ENCODE assay signal across 1 cellular context in the genomic region with DNA sequence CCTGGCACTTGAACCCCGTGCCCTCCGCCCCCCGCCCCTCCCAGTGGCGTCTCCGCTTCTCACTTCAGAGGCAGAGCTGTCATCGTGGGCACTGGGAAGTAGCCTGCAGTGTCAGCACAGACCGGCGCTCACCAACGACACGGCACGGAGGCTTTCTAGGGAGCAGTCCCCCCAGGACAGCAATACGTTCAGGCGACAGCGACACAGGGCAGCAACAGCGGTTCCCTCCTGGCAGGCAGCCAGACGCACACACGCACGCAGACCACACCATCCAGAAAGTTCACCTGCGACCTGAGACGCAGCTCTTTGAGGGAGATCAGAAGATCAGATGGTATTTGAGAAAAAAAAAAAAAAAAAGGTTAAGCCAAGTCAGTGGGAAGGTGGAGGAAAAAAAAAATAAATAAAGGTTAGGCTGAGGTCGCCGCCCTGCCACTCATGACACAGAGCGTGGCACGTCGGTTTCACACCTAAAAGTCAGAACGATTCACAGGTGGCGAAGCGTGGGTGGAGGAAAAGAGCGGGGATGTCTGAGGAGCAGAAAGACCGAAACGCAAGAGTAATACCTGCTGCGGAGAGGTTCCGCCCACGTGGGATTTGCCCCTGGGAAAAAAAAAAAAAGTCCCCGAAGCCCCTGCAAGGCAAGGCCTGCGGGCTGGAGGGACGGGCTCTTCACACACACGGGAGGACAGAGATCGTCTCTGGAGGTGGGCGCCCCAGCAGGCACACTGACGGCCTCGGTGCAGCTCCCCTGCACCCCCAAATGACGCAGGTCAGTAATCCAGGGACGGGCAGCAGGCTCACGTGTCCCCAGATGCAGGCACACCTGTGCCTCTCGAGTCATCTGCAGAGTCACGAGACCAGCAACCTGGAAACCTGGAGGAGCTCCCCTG.
TF ChIP-seq lines count a peak whose summit lies in the region.

No MANE protein-coding gene starts in this region.

TF ChIP-seq in GM12878, 131 proteins besides CTCF, POLR2A, EP300 and RAD21 (continued from another document and continues in another):
- TF ChIP-seq, protein P1, sequence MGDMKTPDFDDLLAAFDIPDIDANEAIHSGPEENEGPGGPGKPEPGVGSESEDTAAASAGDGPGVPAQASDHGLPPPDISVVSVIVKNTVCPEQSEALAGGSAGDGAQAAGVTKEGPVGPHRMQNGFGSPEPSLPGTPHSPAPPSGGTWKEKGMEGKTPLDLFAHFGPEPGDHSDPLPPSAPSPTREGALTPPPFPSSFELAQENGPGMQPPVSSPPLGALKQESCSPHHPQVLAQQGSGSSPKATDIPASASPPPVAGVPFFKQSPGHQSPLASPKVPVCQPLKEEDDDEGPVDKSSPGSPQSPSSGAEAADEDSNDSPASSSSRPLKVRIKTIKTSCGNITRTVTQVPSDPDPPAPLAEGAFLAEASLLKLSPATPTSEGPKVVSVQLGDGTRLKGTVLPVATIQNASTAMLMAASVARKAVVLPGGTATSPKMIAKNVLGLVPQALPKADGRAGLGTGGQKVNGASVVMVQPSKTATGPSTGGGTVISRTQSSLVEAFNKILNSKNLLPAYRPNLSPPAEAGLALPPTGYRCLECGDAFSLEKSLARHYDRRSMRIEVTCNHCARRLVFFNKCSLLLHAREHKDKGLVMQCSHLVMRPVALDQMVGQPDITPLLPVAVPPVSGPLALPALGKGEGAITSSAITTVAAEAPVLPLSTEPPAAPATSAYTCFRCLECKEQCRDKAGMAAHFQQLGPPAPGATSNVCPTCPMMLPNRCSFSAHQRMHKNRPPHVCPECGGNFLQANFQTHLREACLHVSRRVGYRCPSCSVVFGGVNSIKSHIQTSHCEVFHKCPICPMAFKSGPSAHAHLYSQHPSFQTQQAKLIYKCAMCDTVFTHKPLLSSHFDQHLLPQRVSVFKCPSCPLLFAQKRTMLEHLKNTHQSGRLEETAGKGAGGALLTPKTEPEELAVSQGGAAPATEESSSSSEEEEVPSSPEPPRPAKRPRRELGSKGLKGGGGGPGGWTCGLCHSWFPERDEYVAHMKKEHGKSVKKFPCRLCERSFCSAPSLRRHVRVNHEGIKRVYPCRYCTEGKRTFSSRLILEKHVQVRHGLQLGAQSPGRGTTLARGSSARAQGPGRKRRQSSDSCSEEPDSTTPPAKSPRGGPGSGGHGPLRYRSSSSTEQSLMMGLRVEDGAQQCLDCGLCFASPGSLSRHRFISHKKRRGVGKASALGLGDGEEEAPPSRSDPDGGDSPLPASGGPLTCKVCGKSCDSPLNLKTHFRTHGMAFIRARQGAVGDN (IDR thresholded peaks at IDR 0.05), result peak; percentile 66
- peak; percentile 84 for TF ChIP-seq SP1 (IDR thresholded peaks at IDR 0.05; ENCODE audit: low read depth, low read length)
- no peak; the same call in 1 of the 2 replicates for TF ChIP-seq TCF7 (IDR thresholded peaks at IDR 0.05; ENCODE audit: borderline replicate concordance)
- TF ChIP-seq GATAD2B (conservative IDR thresholded peaks at IDR 0.05; ENCODE audit: low read depth), result 0 out of 2 replicates have a peak, but pooled peaks have one; percentile 81
- TF ChIP-seq STAT3 (IDR thresholded peaks at IDR 0.05; ENCODE audit: low read depth, low read length), result peak; percentile 70; the same call in 1 of the 2 replicates
- peak; percentile 92 for TF ChIP-seq CREM (IDR thresholded peaks at IDR 0.05; ENCODE audit: low read depth)
- TF ChIP-seq, protein P2, sequence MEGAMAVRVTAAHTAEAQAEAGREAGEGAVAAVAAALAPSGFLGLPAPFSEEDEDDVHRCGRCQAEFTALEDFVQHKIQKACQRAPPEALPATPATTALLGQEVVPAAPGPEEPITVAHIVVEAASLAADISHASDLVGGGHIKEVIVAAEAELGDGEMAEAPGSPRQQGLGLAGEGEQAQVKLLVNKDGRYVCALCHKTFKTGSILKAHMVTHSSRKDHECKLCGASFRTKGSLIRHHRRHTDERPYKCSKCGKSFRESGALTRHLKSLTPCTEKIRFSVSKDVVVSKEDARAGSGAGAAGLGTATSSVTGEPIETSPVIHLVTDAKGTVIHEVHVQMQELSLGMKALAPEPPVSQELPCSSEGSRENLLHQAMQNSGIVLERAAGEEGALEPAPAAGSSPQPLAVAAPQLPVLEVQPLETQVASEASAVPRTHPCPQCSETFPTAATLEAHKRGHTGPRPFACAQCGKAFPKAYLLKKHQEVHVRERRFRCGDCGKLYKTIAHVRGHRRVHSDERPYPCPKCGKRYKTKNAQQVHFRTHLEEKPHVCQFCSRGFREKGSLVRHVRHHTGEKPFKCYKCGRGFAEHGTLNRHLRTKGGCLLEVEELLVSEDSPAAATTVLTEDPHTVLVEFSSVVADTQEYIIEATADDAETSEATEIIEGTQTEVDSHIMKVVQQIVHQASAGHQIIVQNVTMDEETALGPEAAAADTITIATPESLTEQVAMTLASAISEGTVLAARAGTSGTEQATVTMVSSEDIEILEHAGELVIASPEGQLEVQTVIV (IDR thresholded peaks at IDR 0.05; ENCODE audit: borderline replicate concordance, partially characterized antibody), result peak; percentile 69
- TF ChIP-seq, protein P3, sequence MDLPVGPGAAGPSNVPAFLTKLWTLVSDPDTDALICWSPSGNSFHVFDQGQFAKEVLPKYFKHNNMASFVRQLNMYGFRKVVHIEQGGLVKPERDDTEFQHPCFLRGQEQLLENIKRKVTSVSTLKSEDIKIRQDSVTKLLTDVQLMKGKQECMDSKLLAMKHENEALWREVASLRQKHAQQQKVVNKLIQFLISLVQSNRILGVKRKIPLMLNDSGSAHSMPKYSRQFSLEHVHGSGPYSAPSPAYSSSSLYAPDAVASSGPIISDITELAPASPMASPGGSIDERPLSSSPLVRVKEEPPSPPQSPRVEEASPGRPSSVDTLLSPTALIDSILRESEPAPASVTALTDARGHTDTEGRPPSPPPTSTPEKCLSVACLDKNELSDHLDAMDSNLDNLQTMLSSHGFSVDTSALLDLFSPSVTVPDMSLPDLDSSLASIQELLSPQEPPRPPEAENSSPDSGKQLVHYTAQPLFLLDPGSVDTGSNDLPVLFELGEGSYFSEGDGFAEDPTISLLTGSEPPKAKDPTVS (IDR thresholded peaks at IDR 0.05; ENCODE audit: low read depth, low read length), result no peak
- TF ChIP-seq, protein P4, sequence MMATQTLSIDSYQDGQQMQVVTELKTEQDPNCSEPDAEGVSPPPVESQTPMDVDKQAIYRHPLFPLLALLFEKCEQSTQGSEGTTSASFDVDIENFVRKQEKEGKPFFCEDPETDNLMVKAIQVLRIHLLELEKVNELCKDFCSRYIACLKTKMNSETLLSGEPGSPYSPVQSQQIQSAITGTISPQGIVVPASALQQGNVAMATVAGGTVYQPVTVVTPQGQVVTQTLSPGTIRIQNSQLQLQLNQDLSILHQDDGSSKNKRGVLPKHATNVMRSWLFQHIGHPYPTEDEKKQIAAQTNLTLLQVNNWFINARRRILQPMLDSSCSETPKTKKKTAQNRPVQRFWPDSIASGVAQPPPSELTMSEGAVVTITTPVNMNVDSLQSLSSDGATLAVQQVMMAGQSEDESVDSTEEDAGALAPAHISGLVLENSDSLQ (IDR thresholded peaks at IDR 0.05), result peak; percentile 98
- TF ChIP-seq RUNX3 (IDR thresholded peaks at IDR 0.05; ENCODE audit: low read length), result peak; percentile 93
- no peak for TF ChIP-seq GABPA (IDR thresholded peaks at IDR 0.05; ENCODE audit: low read depth)
- TF ChIP-seq MXI1 (IDR thresholded peaks at IDR 0.05; ENCODE audit: low read depth, low read length), result peak; percentile 85
- TF ChIP-seq, protein P5, sequence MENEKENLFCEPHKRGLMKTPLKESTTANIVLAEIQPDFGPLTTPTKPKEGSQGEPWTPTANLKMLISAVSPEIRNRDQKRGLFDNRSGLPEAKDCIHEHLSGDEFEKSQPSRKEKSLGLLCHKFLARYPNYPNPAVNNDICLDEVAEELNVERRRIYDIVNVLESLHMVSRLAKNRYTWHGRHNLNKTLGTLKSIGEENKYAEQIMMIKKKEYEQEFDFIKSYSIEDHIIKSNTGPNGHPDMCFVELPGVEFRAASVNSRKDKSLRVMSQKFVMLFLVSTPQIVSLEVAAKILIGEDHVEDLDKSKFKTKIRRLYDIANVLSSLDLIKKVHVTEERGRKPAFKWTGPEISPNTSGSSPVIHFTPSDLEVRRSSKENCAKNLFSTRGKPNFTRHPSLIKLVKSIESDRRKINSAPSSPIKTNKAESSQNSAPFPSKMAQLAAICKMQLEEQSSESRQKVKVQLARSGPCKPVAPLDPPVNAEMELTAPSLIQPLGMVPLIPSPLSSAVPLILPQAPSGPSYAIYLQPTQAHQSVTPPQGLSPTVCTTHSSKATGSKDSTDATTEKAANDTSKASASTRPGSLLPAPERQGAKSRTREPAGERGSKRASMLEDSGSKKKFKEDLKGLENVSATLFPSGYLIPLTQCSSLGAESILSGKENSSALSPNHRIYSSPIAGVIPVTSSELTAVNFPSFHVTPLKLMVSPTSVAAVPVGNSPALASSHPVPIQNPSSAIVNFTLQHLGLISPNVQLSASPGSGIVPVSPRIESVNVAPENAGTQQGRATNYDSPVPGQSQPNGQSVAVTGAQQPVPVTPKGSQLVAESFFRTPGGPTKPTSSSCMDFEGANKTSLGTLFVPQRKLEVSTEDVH (IDR thresholded peaks at IDR 0.05; ENCODE audit: low read depth, partially characterized antibody), result peak; percentile 75
- TF ChIP-seq SUZ12 (IDR thresholded peaks at IDR 0.05; ENCODE audit: unreplicated experiment), result no peak
- TF ChIP-seq, protein P6, sequence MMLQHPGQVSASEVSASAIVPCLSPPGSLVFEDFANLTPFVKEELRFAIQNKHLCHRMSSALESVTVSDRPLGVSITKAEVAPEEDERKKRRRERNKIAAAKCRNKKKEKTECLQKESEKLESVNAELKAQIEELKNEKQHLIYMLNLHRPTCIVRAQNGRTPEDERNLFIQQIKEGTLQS (IDR thresholded peaks at IDR 0.05; ENCODE audit: borderline replicate concordance, extremely low read depth, low read depth, low read length), result 0 out of 2 replicates have a peak, but pooled peaks have one; percentile 19
- no peak for TF ChIP-seq WRNIP1 (IDR thresholded peaks at IDR 0.05; ENCODE audit: borderline replicate concordance, low read depth, low read length)
- no peak for TF ChIP-seq SIN3A (IDR thresholded peaks at IDR 0.05; ENCODE audit: low read depth, low read length)
- peak; percentile 99 for TF ChIP-seq EED (IDR thresholded peaks at IDR 0.05; ENCODE audit: low read depth)
- 0 out of 2 replicates have a peak, but pooled peaks have one; percentile 9 for TF ChIP-seq HCFC1 (IDR thresholded peaks at IDR 0.05; ENCODE audit: low read length)
- TF ChIP-seq ETV6 (conservative IDR thresholded peaks at IDR 0.05 in 1 of 2, IDR thresholded peaks at IDR 0.05 in 1 of 2; ENCODE audit: borderline replicate concordance in 1 of 2, low read depth in 1 of 2), result peak in 1 of 2 experiments; percentile 82; a peak in 2 of 4 replicates
- TF ChIP-seq JUNB (IDR thresholded peaks at IDR 0.05), result peak; percentile 76
- peak; percentile 94 for TF ChIP-seq BCL11A (IDR thresholded peaks at IDR 0.05; ENCODE audit: low read depth, low read length)
- TF ChIP-seq ZSCAN29 (IDR thresholded peaks at IDR 0.05), result 0 out of 2 replicates have a peak, but pooled peaks have one; percentile 35
- TF ChIP-seq NBN (IDR thresholded peaks at IDR 0.05), result peak; percentile 99
- TF ChIP-seq, protein P7, sequence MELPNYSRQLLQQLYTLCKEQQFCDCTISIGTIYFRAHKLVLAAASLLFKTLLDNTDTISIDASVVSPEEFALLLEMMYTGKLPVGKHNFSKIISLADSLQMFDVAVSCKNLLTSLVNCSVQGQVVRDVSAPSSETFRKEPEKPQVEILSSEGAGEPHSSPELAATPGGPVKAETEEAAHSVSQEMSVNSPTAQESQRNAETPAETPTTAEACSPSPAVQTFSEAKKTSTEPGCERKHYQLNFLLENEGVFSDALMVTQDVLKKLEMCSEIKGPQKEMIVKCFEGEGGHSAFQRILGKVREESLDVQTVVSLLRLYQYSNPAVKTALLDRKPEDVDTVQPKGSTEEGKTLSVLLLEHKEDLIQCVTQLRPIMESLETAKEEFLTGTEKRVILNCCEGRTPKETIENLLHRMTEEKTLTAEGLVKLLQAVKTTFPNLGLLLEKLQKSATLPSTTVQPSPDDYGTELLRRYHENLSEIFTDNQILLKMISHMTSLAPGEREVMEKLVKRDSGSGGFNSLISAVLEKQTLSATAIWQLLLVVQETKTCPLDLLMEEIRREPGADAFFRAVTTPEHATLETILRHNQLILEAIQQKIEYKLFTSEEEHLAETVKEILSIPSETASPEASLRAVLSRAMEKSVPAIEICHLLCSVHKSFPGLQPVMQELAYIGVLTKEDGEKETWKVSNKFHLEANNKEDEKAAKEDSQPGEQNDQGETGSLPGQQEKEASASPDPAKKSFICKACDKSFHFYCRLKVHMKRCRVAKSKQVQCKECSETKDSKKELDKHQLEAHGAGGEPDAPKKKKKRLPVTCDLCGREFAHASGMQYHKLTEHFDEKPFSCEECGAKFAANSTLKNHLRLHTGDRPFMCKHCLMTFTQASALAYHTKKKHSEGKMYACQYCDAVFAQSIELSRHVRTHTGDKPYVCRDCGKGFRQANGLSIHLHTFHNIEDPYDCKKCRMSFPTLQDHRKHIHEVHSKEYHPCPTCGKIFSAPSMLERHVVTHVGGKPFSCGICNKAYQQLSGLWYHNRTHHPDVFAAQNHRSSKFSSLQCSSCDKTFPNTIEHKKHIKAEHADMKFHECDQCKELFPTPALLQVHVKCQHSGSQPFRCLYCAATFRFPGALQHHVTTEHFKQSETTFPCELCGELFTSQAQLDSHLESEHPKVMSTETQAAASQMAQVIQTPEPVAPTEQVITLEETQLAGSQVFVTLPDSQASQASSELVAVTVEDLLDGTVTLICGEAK (IDR thresholded peaks at IDR 0.05; ENCODE audit: borderline replicate concordance), result no peak; the same call in 1 of the 2 replicates
- TF ChIP-seq MTA3 (IDR thresholded peaks at IDR 0.05; ENCODE audit: borderline replicate concordance, low read length), result peak; percentile 94
- TF ChIP-seq EZH2 (IDR thresholded peaks at IDR 0.05; ENCODE audit: borderline replicate concordance, control insufficient read depth, low read depth, low read length), result no peak
- peak; percentile 98 for TF ChIP-seq MEF2B (IDR thresholded peaks at IDR 0.05; ENCODE audit: partially characterized antibody, poor library complexity, severe bottlenecking)
- TF ChIP-seq PML (IDR thresholded peaks at IDR 0.05; ENCODE audit: low read length), result peak; percentile 86
- 0 out of 2 replicates have a peak, but pooled peaks have one; percentile 68 for TF ChIP-seq RCOR1 (conservative IDR thresholded peaks at IDR 0.05; ENCODE audit: low read depth, low read length)
